ENCODE assay signal across 18 cellular contexts in genomic region chr15:68807249-68807648, GRCh38. TPM values are rescaled to one million over a fixed set of nuclear protein-coding genes. Genes with fewer than 3 reads are reported as not detected.
DNase-seq lines count a peak whose midpoint lies in the region; ATAC-seq and TF ChIP-seq lines count a peak whose summit lies in the region.
"Had no signal": no experiment of that assay in that cellular context is flagged by ENCODE, and none has a peak within 500 bp of the region (broad histone marks: within the 10 kb centered on the region; RNA-seq: fewer than 3 reads in every experiment).

No MANE protein-coding gene starts in this region.

- no peaks in the 10 kb centered on the region for H3K9me3 Mint-ChIP-seq in activated T-cell treated with anti-CD3 and anti-CD28 coated beads, Interleukin-2, amount 50 U/mL, for 24 hours
- H3K9me3 Mint-ChIP-seq in mesothelial cell of epicardium = no peaks in the 10 kb centered on the region
- H3K9me3 Mint-ChIP-seq: CD14-positive monocyte, HFFc6, T-cell had no signal

- ATAC-seq in stimulated activated naive CD8-positive, alpha-beta T cell treated with anti-CD3 and anti-CD28 coated beads, Interleukin-15, Interleukin-2, amounts not matched to agents 100 U/mL and 50 U/mL, for 24 hours = no peak
- ATAC-seq in HG02763 (IDR thresholded peaks at IDR 0.05; ENCODE audit: unreplicated experiment) = no peak
- ATAC-seq: activated CD4-positive, CD25-positive, alpha-beta regulatory T cell treated with anti-CD3 and anti-CD28 coated beads, Interleukin-2, amount 50 U/mL, for 24 hours; T-cell had no signal

- H3K27ac Mint-ChIP-seq in activated T-cell treated with anti-CD3 and anti-CD28 coated beads, Interleukin-2, amount 50 U/mL, for 24 hours = no peak overlapping the region
- peak overlapping the region; percentile 70 for H3K27ac Mint-ChIP-seq in mesothelial cell of epicardium
- H3K27ac Mint-ChIP-seq: HFFc6 had no signal

- H3K36me3 Mint-ChIP-seq in activated T-cell treated with anti-CD3 and anti-CD28 coated beads, Interleukin-2, amount 50 U/mL, for 24 hours (ENCODE audit: low read depth) = peaks cover 87% of the 10 kb centered on the region
- no peaks in the 10 kb centered on the region for H3K36me3 Mint-ChIP-seq in mesothelial cell of epicardium

- H3K4me3 ChIP-seq in dorsolateral prefrontal cortex = peak overlapping the region in 2 of 59 donors; percentile 2 to 32
- H3K4me3 ChIP-seq: psoas muscle had no signal

- H3K27ac ChIP-seq in dorsolateral prefrontal cortex = peak overlapping the region; percentile 21 to 95 (median 83)
- H3K27ac ChIP-seq in substantia nigra (ENCODE audit: low read depth, low read length, poor library complexity, severe bottlenecking) = peak overlapping the region; percentile 88
- H3K27ac ChIP-seq: psoas muscle had no signal

- H3K27me3 ChIP-seq in dorsolateral prefrontal cortex = no peaks in the 10 kb centered on the region

- no peak for TF ChIP-seq CTCF in dorsolateral prefrontal cortex (IDR thresholded peaks at IDR 0.05 in 54 of 56, conservative IDR thresholded peaks at IDR 0.05 in 2 of 56; ENCODE audit: low read depth in 1 of 56, partially characterized antibody in 56 of 56)
- no peak for TF ChIP-seq CTCF in mesothelial cell of epicardium (IDR thresholded peaks at IDR 0.05; ENCODE audit: unreplicated experiment)

- H3K4me1 Mint-ChIP-seq in activated T-cell treated with anti-CD3 and anti-CD28 coated beads, Interleukin-2, amount 50 U/mL, for 24 hours (ENCODE audit: low read depth) = peaks cover 91% of the 10 kb centered on the region
- H3K4me1 Mint-ChIP-seq in mesothelial cell of epicardium = peaks cover 54% of the 10 kb centered on the region

- no peak overlapping the region for H3K4me3 Mint-ChIP-seq in activated T-cell treated with anti-CD3 and anti-CD28 coated beads, Interleukin-2, amount 50 U/mL, for 24 hours
- H3K4me3 Mint-ChIP-seq in mesothelial cell of epicardium = peak overlapping the region; percentile 24
- H3K4me3 Mint-ChIP-seq: CD14-positive monocyte, HFFc6, T-cell had no signal

- intact Hi-C loops in dorsolateral prefrontal cortex (cut with DNase I) = no loop called here

- peak; percentile 17 for DNase-seq in activated T-cell treated with anti-CD3 and anti-CD28 coated beads, Interleukin-2, amount 50 U/mL, for 24 hours
- no peak for DNase-seq in activated T-cell treated with anti-CD3 and anti-CD28 coated beads, Interleukin-2, amount 50 U/mL, for 1 hour
- DNase-seq in dorsolateral prefrontal cortex (no peak), mesothelial cell of epicardium (ENCODE audit: low spot score in 2 of 2, unreplicated experiment in 2 of 2) (no peak), substantia nigra (lab: John Stamatoyannopoulos, UW) (peak in 1 of 49 donors; percentile 19), OCI-M2 (lab: John Stamatoyannopoulos, UW; ENCODE audit: unreplicated experiment) (no peak)
- DNase-seq in stimulated activated naive CD8-positive, alpha-beta T cell treated with anti-CD3 and anti-CD28 coated beads, Interleukin-15, Interleukin-2, amounts not matched to agents 100 U/mL and 50 U/mL, for 24 hours = no peak
- DNase-seq: 8988T, aorta, EL, HFFc6, NCI-H1694, NCI-H526 treated with DMSO at 0.1 percent for 48 hours, psoas muscle, T-cell had no signal

- H3K27me3 Mint-ChIP-seq in activated T-cell treated with anti-CD3 and anti-CD28 coated beads, Interleukin-2, amount 50 U/mL, for 24 hours = no peaks in the 10 kb centered on the region
- H3K27me3 Mint-ChIP-seq in mesothelial cell of epicardium (ENCODE audit: low read depth) = no peaks in the 10 kb centered on the region
- H3K27me3 Mint-ChIP-seq: T-cell had no signal

RNA-seq across cellular contexts. Expression of gene ANP32A, which starts 13.4 kb away (rescaled TPM):
- total RNA-seq in dorsolateral prefrontal cortex (100 to 1,000 TPM in 110 of 120 experiments, 10 to 100 TPM in 10; 83.9 to 167 (median 121) TPM), mesothelial cell of epicardium (179 to 188 TPM (median 183 TPM) in 3 replicates)
